1 cellular context compared by ENCODE assay signal in genomic region chr11:60855726-60856633, GRCh38.
A peak's percentile ranks its signal among the peaks of the same experiment; 100 is the strongest.
TF ChIP-seq lines count a peak whose summit lies in the region.

PTGDR2 (minus strand) TSS chr11:60855950; CDS start chr11:60853722, 2,228 bp downstream.

TF ChIP-seq in HepG2, 621 proteins besides CTCF, POLR2A, EP300 and RAD21 (continued from another document and continues in another):
- peak; percentile 12; the same call in 1 of the 2 replicates for TF ChIP-seq ZNF547 (CRISPR knock-in tag; IDR thresholded peaks at IDR 0.05)
- no peak for TF ChIP-seq ARNT2 (CRISPR knock-in tag; IDR thresholded peaks at IDR 0.05; ENCODE audit: low read depth)
- TF ChIP-seq SP140L (CRISPR knock-in tag; IDR thresholded peaks at IDR 0.05; ENCODE audit: borderline replicate concordance), result no peak
- TF ChIP-seq ZNF773 (CRISPR knock-in tag; IDR thresholded peaks at IDR 0.05; ENCODE audit: borderline replicate concordance), result no peak
- TF ChIP-seq CBX5 (CRISPR knock-in tag; IDR thresholded peaks at IDR 0.05; ENCODE audit: borderline replicate concordance), result no peak
- 0 out of 2 replicates have a peak, but pooled peaks have one; percentile 53 for TF ChIP-seq ZBTB10 (CRISPR knock-in tag; IDR thresholded peaks at IDR 0.05; ENCODE audit: borderline replicate concordance)
- TF ChIP-seq TEAD2 (CRISPR knock-in tag; IDR thresholded peaks at IDR 0.05), result no peak
- peak; percentile 41; the same call in 1 of the 2 replicates for TF ChIP-seq ZNF143 (CRISPR knock-in tag; IDR thresholded peaks at IDR 0.05)
- TF ChIP-seq ZNF326 (CRISPR knock-in tag; IDR thresholded peaks at IDR 0.05; ENCODE audit: borderline replicate concordance), result no peak
- no peak for TF ChIP-seq ZNF354B (CRISPR knock-in tag; IDR thresholded peaks at IDR 0.05)
- no peak for TF ChIP-seq ZNF777 (CRISPR knock-in tag; IDR thresholded peaks at IDR 0.05)
- TF ChIP-seq ZBTB33 (CRISPR knock-in tag; IDR thresholded peaks at IDR 0.05), result no peak
- TF ChIP-seq FOXJ3 (CRISPR knock-in tag; IDR thresholded peaks at IDR 0.05; ENCODE audit: borderline replicate concordance), result 0 out of 2 replicates have a peak, but pooled peaks have one; percentile 13
- TF ChIP-seq ISL2 (CRISPR knock-in tag; IDR thresholded peaks at IDR 0.05), result peak; percentile 67
- TF ChIP-seq ARNTL (CRISPR knock-in tag; IDR thresholded peaks at IDR 0.05), result no peak
- no peak for TF ChIP-seq ZNF550 (CRISPR knock-in tag; IDR thresholded peaks at IDR 0.05; ENCODE audit: borderline replicate concordance)
- no peak for TF ChIP-seq EHMT2 (IDR thresholded peaks at IDR 0.05; ENCODE audit: borderline replicate concordance, low read depth, low read length)
- no peak; the same call in 1 of the 2 replicates for TF ChIP-seq GMEB1 (CRISPR knock-in tag; IDR thresholded peaks at IDR 0.05; ENCODE audit: borderline replicate concordance)
- TF ChIP-seq ZBTB42 (CRISPR knock-in tag; IDR thresholded peaks at IDR 0.05), result peak; percentile 96
- TF ChIP-seq NKX3-1 (CRISPR knock-in tag; IDR thresholded peaks at IDR 0.05), result no peak
- no peak for TF ChIP-seq KLF9 (CRISPR knock-in tag; IDR thresholded peaks at IDR 0.05; ENCODE audit: low read depth)
- peak; percentile 75; the same call in 1 of the 2 replicates for TF ChIP-seq ZBTB7B (CRISPR knock-in tag; IDR thresholded peaks at IDR 0.05)
- no peak for TF ChIP-seq ZNF652 (CRISPR knock-in tag; IDR thresholded peaks at IDR 0.05; ENCODE audit: borderline replicate concordance, low read depth)
- no peak for TF ChIP-seq ZNF580 (CRISPR knock-in tag; IDR thresholded peaks at IDR 0.05; ENCODE audit: borderline replicate concordance, low read depth)
- peak; percentile 19; the same call in 1 of the 2 replicates for TF ChIP-seq ZNF232 (CRISPR knock-in tag; IDR thresholded peaks at IDR 0.05; ENCODE audit: borderline replicate concordance)
- no peak for TF ChIP-seq HINFP (CRISPR knock-in tag; IDR thresholded peaks at IDR 0.05; ENCODE audit: low read depth)
- no peak for TF ChIP-seq SNRNP70 (IDR thresholded peaks at IDR 0.05; ENCODE audit: low read depth, low read length)
- TF ChIP-seq ZUFSP (CRISPR knock-in tag; IDR thresholded peaks at IDR 0.05; ENCODE audit: borderline replicate concordance), result no peak
- peak; percentile 45; the same call in 1 of the 2 replicates for TF ChIP-seq ZNF281 (CRISPR knock-in tag; IDR thresholded peaks at IDR 0.05; ENCODE audit: borderline replicate concordance)
- TF ChIP-seq ARID4A (CRISPR knock-in tag; IDR thresholded peaks at IDR 0.05; ENCODE audit: borderline replicate concordance), result peak; percentile 64
- TF ChIP-seq E2F5 (CRISPR knock-in tag; conservative IDR thresholded peaks at IDR 0.05), result no peak
- TF ChIP-seq NAIF1 (CRISPR knock-in tag; IDR thresholded peaks at IDR 0.05; ENCODE audit: borderline replicate concordance), result no peak
- TF ChIP-seq ZNF740 (CRISPR knock-in tag; IDR thresholded peaks at IDR 0.05), result no peak
- TF ChIP-seq SRSF9 (IDR thresholded peaks at IDR 0.05; ENCODE audit: borderline replicate concordance, insufficient read depth, low read depth, low read length, poor library complexity, severe bottlenecking), result no peak
- no peak for TF ChIP-seq SP4 (CRISPR knock-in tag; IDR thresholded peaks at IDR 0.05)
- TF ChIP-seq HNF4A (CRISPR knock-in tag; IDR thresholded peaks at IDR 0.05), result peak; percentile 77
- peak; percentile 62 for TF ChIP-seq UBTF (CRISPR knock-in tag; IDR thresholded peaks at IDR 0.05)
- TF ChIP-seq MED1 (CRISPR knock-in tag; IDR thresholded peaks at IDR 0.05), result peak; percentile 19; the same call in 1 of the 2 replicates
